18 cellular contexts compared by ENCODE assay signal in genomic region chr12:132502149-132502881, GRCh38. TPM values are rescaled to one million over a fixed set of nuclear protein-coding genes. Genes with fewer than 3 reads are reported as not detected.
A peak's percentile ranks its signal among the peaks of the same experiment; 100 is the strongest.
DNase-seq lines count a peak whose midpoint lies in the region; ATAC-seq lines count a peak whose summit lies in the region.
"Had no signal": no experiment of that assay in that cellular context is flagged by ENCODE, and none has a peak within 500 bp of the region (broad histone marks: within the 10 kb centered on the region; RNA-seq: fewer than 3 reads in every experiment).

No MANE protein-coding gene starts in this region.

- H3K4ac ChIP-seq in trophoblast cell (ENCODE audit: low read depth, low read length): peak overlapping the region; percentile 1

- H2AFZ ChIP-seq in trophoblast cell (ENCODE audit: insufficient read depth, low read length, poor library complexity): no peak overlapping the region

- H2BK5ac ChIP-seq in trophoblast cell (ENCODE audit: low read depth, low read length, poor library complexity): no peak overlapping the region

- no peaks in the 10 kb centered on the region for H3K36me3 ChIP-seq in endocrine pancreas (ENCODE audit: control insufficient read depth, insufficient read depth, low read length)
- no peaks in the 10 kb centered on the region for H3K36me3 ChIP-seq in trophoblast cell (ENCODE audit: control insufficient read depth in 1 of 2, insufficient read depth in 2 of 2, low read length in 2 of 2)

- peaks cover 30% of the 10 kb centered on the region for H3K79me2 ChIP-seq in trophoblast cell (ENCODE audit: control insufficient read depth, insufficient read depth, low read length, poor library complexity)

- no peak overlapping the region for H2AK5ac ChIP-seq in trophoblast cell (ENCODE audit: low read length)

- no peak overlapping the region for H3K14ac ChIP-seq in trophoblast cell (ENCODE audit: low read length)

- H3K4me1 ChIP-seq in endocrine pancreas (ENCODE audit: control insufficient read depth, insufficient read depth, low read length): no peaks in the 10 kb centered on the region
- peaks cover 14 to 36% of the 10 kb centered on the region in 2 experiments for H3K4me1 ChIP-seq in trophoblast cell (ENCODE audit: control insufficient read depth in 1 of 2, insufficient read depth in 2 of 2, low read length in 2 of 2)

- no peak overlapping the region for H3K27ac ChIP-seq in trophoblast cell (ENCODE audit: low read depth, low read length)

- no peaks in the 10 kb centered on the region for H3K9me3 Mint-ChIP-seq in activated naive CD8-positive, alpha-beta T cell (ENCODE audit: low read depth)
- no peaks in the 10 kb centered on the region for H3K9me3 Mint-ChIP-seq in activated naive CD8-positive, alpha-beta T cell treated with anti-CD3 and anti-CD28 coated beads, Interleukin-2, amount 50 U/mL, for 24 hours
- H3K9me3 Mint-ChIP-seq: dendritic cell treated with granulocyte-macrophage colony-stimulating factor and Interleukin-4, amounts not matched to agents 40 ng/mL and 50 ng/mL, for 4 days; HFFc6; naive B cell had no signal

- H3K27me3 ChIP-seq in endocrine pancreas (ENCODE audit: control insufficient read depth, insufficient read depth, low read length) (no peaks in the 10 kb centered on the region), trophoblast cell (ENCODE audit: insufficient read depth, low read length) (no peaks in the 10 kb centered on the region)

- H3K23ac ChIP-seq in trophoblast cell (ENCODE audit: low read length): no peak overlapping the region

- H3K27ac Mint-ChIP-seq in activated naive CD8-positive, alpha-beta T cell: no peak overlapping the region
- no peak overlapping the region for H3K27ac Mint-ChIP-seq in activated naive CD8-positive, alpha-beta T cell treated with anti-CD3 and anti-CD28 coated beads, Interleukin-2, amount 50 U/mL, for 24 hours
- H3K27ac Mint-ChIP-seq: HFFc6 had no signal

- no peak overlapping the region for H4K8ac ChIP-seq in trophoblast cell (ENCODE audit: low read depth, low read length)

- ATAC-seq in activated naive CD8-positive, alpha-beta T cell treated with anti-CD3 and anti-CD28 coated beads, Interleukin-2, amount 50 U/mL, for 24 hours: no peak
- no peak for ATAC-seq in HG03521 (IDR thresholded peaks at IDR 0.05; ENCODE audit: unreplicated experiment)
- ATAC-seq: sciatic nerve had no signal

- H3K79me1 ChIP-seq in trophoblast cell (ENCODE audit: low read length): no peaks in the 10 kb centered on the region

- H2BK12ac ChIP-seq in trophoblast cell (ENCODE audit: low read length): no peak overlapping the region

- DNase-seq in activated naive CD8-positive, alpha-beta T cell treated with anti-CD3 and anti-CD28 coated beads, Interleukin-2, amount 50 U/mL, for 24 hours: no peak
- DNase-seq in NCI-H82 (lab: John Stamatoyannopoulos, UW) (peak; percentile 81), trophoblast cell (no peak), anterior cingulate cortex (lab: John Stamatoyannopoulos, UW) (no peak), NCI-H510A (lab: John Stamatoyannopoulos, UW) (no peak)
- DNase-seq: amygdala, foreskin fibroblast, HFFc6, MV-4-11, naive B cell, NCI-H446 treated with DMSO at 0.1 percent for 48 hours, SHP77 had no signal

- H3K4me1 Mint-ChIP-seq in activated naive CD8-positive, alpha-beta T cell (ENCODE audit: low read depth): peaks cover 54% of the 10 kb centered on the region
- peaks cover 43% of the 10 kb centered on the region for H3K4me1 Mint-ChIP-seq in activated naive CD8-positive, alpha-beta T cell treated with anti-CD3 and anti-CD28 coated beads, Interleukin-2, amount 50 U/mL, for 24 hours

- no peak overlapping the region for H4K12ac ChIP-seq in trophoblast cell (ENCODE audit: low read depth, low read length)

- WGBS in trophoblast cell (ENCODE audit: extremely low coverage, insufficient coverage, insufficient read length): no CpG with 5 or more reads among the region's 24 CpGs

- no peaks in the 10 kb centered on the region for H3K36me3 Mint-ChIP-seq in activated naive CD8-positive, alpha-beta T cell
- H3K36me3 Mint-ChIP-seq in activated naive CD8-positive, alpha-beta T cell treated with anti-CD3 and anti-CD28 coated beads, Interleukin-2, amount 50 U/mL, for 24 hours (ENCODE audit: low read depth): no peaks in the 10 kb centered on the region
- H3K36me3 Mint-ChIP-seq: naive B cell had no signal

- H3K27me3 Mint-ChIP-seq in activated naive CD8-positive, alpha-beta T cell: no peaks in the 10 kb centered on the region
- no peaks in the 10 kb centered on the region for H3K27me3 Mint-ChIP-seq in activated naive CD8-positive, alpha-beta T cell treated with anti-CD3 and anti-CD28 coated beads, Interleukin-2, amount 50 U/mL, for 24 hours
- H3K27me3 Mint-ChIP-seq: B cell; dendritic cell treated with granulocyte-macrophage colony-stimulating factor and Interleukin-4, amounts not matched to agents 40 ng/mL and 50 ng/mL, for 4 days; naive B cell had no signal

- H3K18ac ChIP-seq in trophoblast cell (ENCODE audit: low read length): no peak overlapping the region

- no peaks in the 10 kb centered on the region for H3K9me3 ChIP-seq in endocrine pancreas (ENCODE audit: control insufficient read depth, low read length)
- H3K9me3 ChIP-seq in trophoblast cell (ENCODE audit: insufficient read depth, low read depth, low read length): no peaks in the 10 kb centered on the region

- no peak overlapping the region for H3K4me2 ChIP-seq in trophoblast cell (ENCODE audit: low read length)

- no peak overlapping the region for H2BK120ac ChIP-seq in trophoblast cell (ENCODE audit: insufficient read depth, low read length, poor library complexity)

- H3K9ac ChIP-seq in endocrine pancreas (ENCODE audit: control insufficient read depth, insufficient read depth, low read length): peak overlapping the region; percentile 22
- H3K9ac ChIP-seq in trophoblast cell (ENCODE audit: low read length): no peak overlapping the region

- H3K4me3 ChIP-seq in endocrine pancreas (ENCODE audit: control insufficient read depth, insufficient read depth, low read length): no peak overlapping the region
- H3K4me3 ChIP-seq in trophoblast cell (ENCODE audit: low read depth, low read length): no peak overlapping the region

- H3K4me3 Mint-ChIP-seq in activated naive CD8-positive, alpha-beta T cell: peak overlapping the region; percentile 10
- no peak overlapping the region for H3K4me3 Mint-ChIP-seq in activated naive CD8-positive, alpha-beta T cell treated with anti-CD3 and anti-CD28 coated beads, Interleukin-2, amount 50 U/mL, for 24 hours
- H3K4me3 Mint-ChIP-seq: B cell; dendritic cell treated with granulocyte-macrophage colony-stimulating factor and Interleukin-4, amounts not matched to agents 40 ng/mL and 50 ng/mL, for 4 days; HFFc6 had no signal

- no peak overlapping the region for H4K91ac ChIP-seq in trophoblast cell (ENCODE audit: low read depth, low read length)

RNA-seq across cellular contexts. Expression of gene FBRSL1, which starts 12.4 kb away (rescaled TPM):
- polyA plus RNA-seq in trophoblast cell (2013): 64.1 and 68.4 TPM in 2 replicates
